4 cellular contexts compared by ENCODE assay signal in the genomic region with DNA sequence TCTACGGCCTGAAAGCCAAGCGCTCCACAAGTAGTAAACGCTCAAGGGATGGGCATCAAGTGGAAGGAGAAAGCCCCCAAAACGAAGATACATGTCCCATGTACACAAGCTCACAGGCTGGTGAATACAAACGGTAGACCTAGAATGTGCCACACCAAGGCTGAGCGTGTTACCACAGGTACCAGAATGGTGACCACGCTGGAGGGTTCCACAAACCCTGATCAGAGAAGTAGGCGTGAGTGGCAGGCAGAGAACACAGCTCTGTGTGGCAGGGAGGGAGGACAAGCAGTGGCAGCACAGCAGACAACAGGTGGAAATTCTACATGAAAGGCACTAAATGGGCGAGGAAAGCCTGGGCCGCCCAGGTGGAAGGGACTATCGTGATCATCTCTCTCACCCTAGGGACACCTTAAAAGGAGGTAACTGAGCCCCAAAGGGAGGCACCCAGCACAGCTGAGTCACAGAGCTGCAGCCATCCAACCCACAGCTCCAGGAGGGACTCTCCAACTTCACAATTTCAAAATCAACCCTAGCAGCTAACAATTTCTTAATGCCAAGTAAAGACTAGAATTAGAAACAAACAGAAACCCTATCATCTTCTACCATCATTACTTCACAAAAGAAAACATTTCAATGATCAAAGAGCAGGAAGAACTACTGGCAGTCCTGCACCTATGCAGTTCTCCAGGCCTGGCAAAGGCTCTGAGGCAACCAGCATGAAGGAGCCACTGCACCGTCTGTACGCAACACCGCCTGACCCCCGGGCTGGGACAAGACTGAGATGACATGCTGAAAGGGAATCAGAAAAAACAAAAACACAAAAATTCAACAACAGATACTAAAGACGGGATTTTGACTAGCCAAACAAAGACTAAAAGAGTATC. TPM values are rescaled to one million over a fixed set of nuclear protein-coding genes. Genes with fewer than 3 reads are reported as not detected.
"Had no signal": no experiment of that assay in that cellular context is flagged by ENCODE, and none has a peak within 500 bp of the region (broad histone marks: within the 10 kb centered on the region; RNA-seq: fewer than 3 reads in every experiment).

No MANE protein-coding gene starts in this region.

RNA-seq across cellular contexts. Expression of gene RIMBP3C, which starts 51.4 kb away (rescaled TPM):
- total RNA-seq: osteocyte, pulmonary artery endothelial cell, skeletal muscle tissue had no signal
- polyA plus RNA-seq: heart right ventricle had no signal
